ENCODE assay signal across 25 cellular contexts in genomic region chr12:19456176-19456575, GRCh38.
"Had no signal": no experiment of that assay in that cellular context is flagged by ENCODE, and none has a peak within 500 bp of the region (broad histone marks: within the 10 kb centered on the region; RNA-seq: fewer than 3 reads in every experiment).

No MANE protein-coding gene starts in this region.

- H3K27ac Mint-ChIP-seq: activated CD4-positive, alpha-beta memory T cell treated with anti-CD3 and anti-CD28 coated beads for 36 hours; activated CD4-positive, alpha-beta T cell treated with anti-CD3 and anti-CD28 coated beads, Interleukin-2, amount 10 ng/mL, durations not matched to agents 7 days and 5 days; activated naive CD8-positive, alpha-beta T cell treated with anti-CD3 and anti-CD28 coated beads for 36 hours; T-cell had no signal

- H3K27ac ChIP-seq: Peyer's patch, RWPE1 had no signal

- H3K36me3 Mint-ChIP-seq: IgD-negative memory B cell had no signal

- H3K27me3 ChIP-seq: Peyer's patch had no signal

- H3K9me3 Mint-ChIP-seq: activated CD4-positive, alpha-beta memory T cell treated with anti-CD3 and anti-CD28 coated beads for 36 hours; activated CD4-positive, alpha-beta T cell treated with anti-CD3 and anti-CD28 coated beads, Interleukin-2, amount 10 ng/mL, durations not matched to agents 7 days and 5 days; activated naive CD8-positive, alpha-beta T cell treated with anti-CD3 and anti-CD28 coated beads for 36 hours; activated T-cell treated with anti-CD3 and anti-CD28 coated beads, Interleukin-2, amount 50 U/mL, for 4 hours; IgD-negative memory B cell; T-cell had no signal

- H3K27me3 Mint-ChIP-seq: activated CD4-positive, alpha-beta memory T cell treated with anti-CD3 and anti-CD28 coated beads for 36 hours; activated CD4-positive, alpha-beta T cell treated with anti-CD3 and anti-CD28 coated beads, Interleukin-2, amount 10 ng/mL, durations not matched to agents 7 days and 5 days; activated naive CD8-positive, alpha-beta T cell treated with anti-CD3 and anti-CD28 coated beads for 36 hours; IgD-negative memory B cell; T-cell had no signal

- H3K36me3 ChIP-seq: Peyer's patch had no signal

- H3K9me3 ChIP-seq: Peyer's patch had no signal

- H3K4me3 ChIP-seq: Peyer's patch had no signal

- H3K4me3 Mint-ChIP-seq: activated CD4-positive, alpha-beta memory T cell treated with anti-CD3 and anti-CD28 coated beads for 36 hours; activated CD4-positive, alpha-beta T cell treated with anti-CD3 and anti-CD28 coated beads, Interleukin-2, amount 10 ng/mL, durations not matched to agents 7 days and 5 days; activated naive CD8-positive, alpha-beta T cell treated with anti-CD3 and anti-CD28 coated beads for 36 hours; activated T-cell treated with anti-CD3 and anti-CD28 coated beads, Interleukin-2, amount 50 U/mL, for 4 hours; T-cell had no signal

- DNase-seq: activated CD4-positive, alpha-beta memory T cell treated with anti-CD3 and anti-CD28 coated beads for 36 hours; activated CD4-positive, alpha-beta T cell treated with anti-CD3 and anti-CD28 coated beads, Interleukin-2, amount 10 ng/mL, durations not matched to agents 7 days and 5 days; activated CD4-positive, CD25-positive, alpha-beta regulatory T cell; activated CD8-positive, alpha-beta memory T cell treated with anti-CD3 and anti-CD28 coated beads for 24 hours; activated effector memory CD4-positive, alpha-beta T cell treated with anti-CD3 and anti-CD28 coated beads, Interleukin-2, amount 50 U/mL, for 16 hours; activated naive CD4-positive, alpha-beta T cell treated with Interleukin-2 at 50 U/mL for 16 hours; activated naive CD8-positive, alpha-beta T cell treated with anti-CD3 and anti-CD28 coated beads for 36 hours; activated T-cell treated with anti-CD3 and anti-CD28 coated beads, Interleukin-2, amount 50 U/mL, for 4 hours; anterior cingulate cortex; central memory CD4-positive, alpha-beta T cell; KG1; NCI-H1092; NCI-H1417; NCI-H1694; NCI-H2029; NCI-H2107; NCI-H345; NCI-H510A treated with DMSO at 0.1 percent for 48 hours; Peyer's patch; SHP77 treated with DMSO at 0.1 percent for 48 hours; T-cell; T-helper 2 cell; T1000 had no signal

- ATAC-seq: activated T-cell treated with anti-CD3 and anti-CD28 coated beads, Interleukin-2, amount 50 U/mL, for 4 hours; T-cell had no signal
